ENCODE assay signal across 1 cellular context in genomic region chr6:134402372-134402984, GRCh38.
TF ChIP-seq lines count a peak whose summit lies in the region.

No MANE protein-coding gene starts in this region.

TF ChIP-seq in H1, 55 proteins besides CTCF, POLR2A, EP300 and RAD21:
- no peak for TF ChIP-seq MAFK (IDR thresholded peaks at IDR 0.05; ENCODE audit: low read depth, low read length)
- no peak for TF ChIP-seq TAF7 (optimal IDR thresholded peaks at IDR 0.05; ENCODE audit: borderline replicate concordance, low read depth, low read length)
- no peak for TF ChIP-seq ZNF274 (IDR thresholded peaks at IDR 0.05; ENCODE audit: borderline replicate concordance, extremely low read depth, low read length)
- TF ChIP-seq HDAC6 (IDR thresholded peaks at IDR 0.05; ENCODE audit: low read depth, low read length) = no peak
- TF ChIP-seq KDM4A (IDR thresholded peaks at IDR 0.05; ENCODE audit: low read depth, low read length, severe bottlenecking) = no peak
- TF ChIP-seq POLR2AphosphoS5 (IDR thresholded peaks at IDR 0.05; ENCODE audit: low read depth, low read length) = no peak
- TF ChIP-seq TBP (IDR thresholded peaks at IDR 0.05; ENCODE audit: low read depth, low read length) = no peak
- no peak for TF ChIP-seq E2F6 (IDR thresholded peaks at IDR 0.05)
- TF ChIP-seq CHD2 (IDR thresholded peaks at IDR 0.05; ENCODE audit: low read length) = no peak
- no peak for TF ChIP-seq SUZ12 (IDR thresholded peaks at IDR 0.05; ENCODE audit: low read length)
- no peak for TF ChIP-seq JUN (IDR thresholded peaks at IDR 0.05; ENCODE audit: low read depth, low read length)
